ENCODE assay signal across 11 cellular contexts in genomic region chr6:150753404-150754184, GRCh38.
A peak's percentile ranks its signal among the peaks of the same experiment; 100 is the strongest.
DNase-seq lines count a peak whose midpoint lies in the region; ATAC-seq and TF ChIP-seq lines count a peak whose summit lies in the region.
"Had no signal": no experiment of that assay in that cellular context is flagged by ENCODE, and none has a peak within 500 bp of the region (broad histone marks: within the 10 kb centered on the region; RNA-seq: fewer than 3 reads in every experiment).

No MANE protein-coding gene starts in this region.

- H3K4me3 ChIP-seq in Caco-2 (ENCODE audit: low read depth, low read length), result peak overlapping the region; percentile 32
- peak overlapping the region; percentile 54 for H3K4me3 ChIP-seq in neural cell (ENCODE audit: low read length)
- H3K4me3 ChIP-seq: body of pancreas had no signal

- CTCF ChIA-PET in Caco-2 (lab: Charles Lee), result interaction anchor here (0.6 to 1.5 kb wide), 3 partner anchors 66 to 112 kb away, joined by 3 to 4 read pairs (median 3); no protein-coding TSS in a partner anchor
- CTCF ChIA-PET in Calu3 (lab: Charles Lee), result no interaction called here
- CTCF ChIA-PET in T-cell (lab: Charles Lee), result no interaction called here

- BruUV-seq in Caco-2 (replicated peaks; lab: Mats Ljungman, UMichigan) (no TSS peak), Calu3 (replicated peaks; lab: Mats Ljungman, UMichigan) (no TSS peak)

- H3K4me1 Mint-ChIP-seq in Caco-2 (ENCODE audit: low read depth, unreplicated experiment), result peaks cover 18% of the 10 kb centered on the region
- H3K4me1 Mint-ChIP-seq in Calu3 (ENCODE audit: low read depth, unreplicated experiment), result no peaks in the 10 kb centered on the region
- no peaks in the 10 kb centered on the region for H3K4me1 Mint-ChIP-seq in T-cell
- H3K4me1 Mint-ChIP-seq in T-helper 2 cell treated with Interferon-gamma antibody and Interleukin-4, amounts not matched to agents 5 μg/mL and 100 μg/mL, for 36 hours (ENCODE audit: low read depth), result no peaks in the 10 kb centered on the region
- H3K4me1 Mint-ChIP-seq: activated T-helper 17 cell treated with anti-CD3 and anti-CD28 coated beads, Interleukin-2, amount 50 U/mL, for 72 hours had no signal

- H3K36me3 ChIP-seq in Caco-2 (ENCODE audit: control insufficient read depth, insufficient read depth, low read length) (no peaks in the 10 kb centered on the region; the same call in 1 of the 2 replicates), neural cell (ENCODE audit: insufficient read depth, low read length) (no peaks in the 10 kb centered on the region)

- H3K9me3 Mint-ChIP-seq in Caco-2 (ENCODE audit: unreplicated experiment) (no peaks in the 10 kb centered on the region), Calu3 (ENCODE audit: low read depth, unreplicated experiment) (no peaks in the 10 kb centered on the region), T-cell (no peaks in the 10 kb centered on the region)
- no peaks in the 10 kb centered on the region for H3K9me3 Mint-ChIP-seq in T-helper 2 cell treated with Interferon-gamma antibody and Interleukin-4, amounts not matched to agents 5 μg/mL and 100 μg/mL, for 36 hours
- H3K9me3 Mint-ChIP-seq: activated T-helper 17 cell treated with anti-CD3 and anti-CD28 coated beads, Interleukin-2, amount 50 U/mL, for 72 hours had no signal

- no peaks in the 10 kb centered on the region for H3K79me2 ChIP-seq in neural cell (replicated peaks; ENCODE audit: insufficient read depth, low read length)

- H3K4me3 Mint-ChIP-seq in Caco-2 (ENCODE audit: unreplicated experiment) (peak overlapping the region; percentile 73), Calu3 (ENCODE audit: low read depth, unreplicated experiment) (no peak overlapping the region), T-cell (no peak overlapping the region)
- no peak overlapping the region for H3K4me3 Mint-ChIP-seq in T-helper 2 cell treated with Interferon-gamma antibody and Interleukin-4, amounts not matched to agents 5 μg/mL and 100 μg/mL, for 36 hours
- H3K4me3 Mint-ChIP-seq: activated T-helper 17 cell treated with anti-CD3 and anti-CD28 coated beads, Interleukin-2, amount 50 U/mL, for 72 hours had no signal

- H2AFZ ChIP-seq in neural cell (ENCODE audit: low read depth, low read length), result no peak overlapping the region

- no peak for TF ChIP-seq EP300 in neural cell (conservative IDR thresholded peaks at IDR 0.05; ENCODE audit: poor library complexity, severe bottlenecking)

- H3K9ac ChIP-seq in neural cell (ENCODE audit: low read length), result peak overlapping the region; percentile 30

- POLR2A ChIA-PET in Caco-2 (lab: Charles Lee), result no interaction called here
- POLR2A ChIA-PET in T-cell (lab: Charles Lee), result no interaction called here

- DNase-seq in Caco-2, result peak; percentile 60 to 69
- DNase-seq in NCI-H1092 (lab: John Stamatoyannopoulos, UW), result peak; percentile 42
- peak; percentile 56 for DNase-seq in ecto neural progenitor cell (ENCODE audit: low spot score)
- no peak for DNase-seq in Calu3
- DNase-seq in T-cell, result no peak
- no peak for DNase-seq in occipital lobe (lab: John Stamatoyannopoulos, UW)
- DNase-seq in T-helper 2 cell treated with Interferon-gamma antibody and Interleukin-4, amounts not matched to agents 5 μg/mL and 100 μg/mL, for 36 hours (ENCODE audit: low spot score), result no peak
- DNase-seq: body of pancreas, erythroblast had no signal

- H3K9me3 ChIP-seq in Caco-2 (no peaks in the 10 kb centered on the region), neural cell (ENCODE audit: low read length) (no peaks in the 10 kb centered on the region)
- H3K9me3 ChIP-seq: body of pancreas had no signal

- H4K20me1 ChIP-seq in neural cell (ENCODE audit: insufficient read depth), result no peaks in the 10 kb centered on the region

- H3K27me3 ChIP-seq in Caco-2 (replicated peaks; ENCODE audit: control insufficient read depth, insufficient read depth, low read length), result no peaks in the 10 kb centered on the region
- no peaks in the 10 kb centered on the region for H3K27me3 ChIP-seq in neural cell (ENCODE audit: insufficient read depth, low read depth, low read length)
- H3K27me3 ChIP-seq: body of pancreas had no signal

- no peak overlapping the region for H3K27ac ChIP-seq in neural cell (ENCODE audit: low read length)
- H3K27ac ChIP-seq: body of pancreas had no signal

- no peak for TF ChIP-seq RAD21 in neural cell (conservative IDR thresholded peaks at IDR 0.05)

- TF ChIP-seq CTCF in Caco-2 (IDR thresholded peaks at IDR 0.05; ENCODE audit: insufficient read depth in 1 of 2, low read depth in 1 of 2, low read length in 1 of 2, severe bottlenecking in 1 of 2, unreplicated experiment in 1 of 2), result no peak
- TF ChIP-seq CTCF in neural cell (IDR thresholded peaks at IDR 0.05; ENCODE audit: poor library complexity, severe bottlenecking), result no peak
- TF ChIP-seq CTCF in Calu3 (IDR thresholded peaks at IDR 0.05; ENCODE audit: unreplicated experiment), result no peak

- no peaks in the 10 kb centered on the region for H3K27me3 Mint-ChIP-seq in Caco-2 (ENCODE audit: insufficient read depth, unreplicated experiment)
- no peaks in the 10 kb centered on the region for H3K27me3 Mint-ChIP-seq in Calu3 (ENCODE audit: unreplicated experiment)
- H3K27me3 Mint-ChIP-seq in T-cell, result no peaks in the 10 kb centered on the region
- H3K27me3 Mint-ChIP-seq in T-helper 2 cell treated with Interferon-gamma antibody and Interleukin-4, amounts not matched to agents 5 μg/mL and 100 μg/mL, for 36 hours (ENCODE audit: low read depth), result peaks cover 2% of the 10 kb centered on the region
- H3K27me3 Mint-ChIP-seq: activated T-helper 17 cell treated with anti-CD3 and anti-CD28 coated beads, Interleukin-2, amount 50 U/mL, for 72 hours had no signal

- intact Hi-C loops in Caco-2 (cut with micrococcal nuclease; ENCODE audit: unreplicated experiment) (loop anchor here (2.0 kb wide), 1 partner anchor 67 kb away; no protein-coding TSS in a partner anchor), Calu3 (cut with micrococcal nuclease; ENCODE audit: unreplicated experiment) (no loop called here)

- no peaks in the 10 kb centered on the region for H3F3A ChIP-seq in neural cell (ENCODE audit: insufficient read depth, low read length, poor library complexity, severe bottlenecking)

- H3K4me2 ChIP-seq in neural cell (ENCODE audit: low read length), result peak overlapping the region; percentile 37

- H3K27ac Mint-ChIP-seq in Caco-2 (ENCODE audit: unreplicated experiment) (peak overlapping the region; percentile 86), Calu3 (ENCODE audit: unreplicated experiment) (no peak overlapping the region), T-cell (no peak overlapping the region)
- no peak overlapping the region for H3K27ac Mint-ChIP-seq in T-helper 2 cell treated with Interferon-gamma antibody and Interleukin-4, amounts not matched to agents 5 μg/mL and 100 μg/mL, for 36 hours
- H3K27ac Mint-ChIP-seq: activated T-helper 17 cell treated with anti-CD3 and anti-CD28 coated beads, Interleukin-2, amount 50 U/mL, for 72 hours had no signal

- no peaks in the 10 kb centered on the region for H3K9me2 ChIP-seq in neural cell (ENCODE audit: insufficient read depth, low read length)

- peaks cover 22% of the 10 kb centered on the region for H3K4me1 ChIP-seq in Caco-2
- H3K4me1 ChIP-seq: body of pancreas had no signal

- no peak for ATAC-seq in T-cell (replicated peaks in 1 of 4)
- ATAC-seq: activated T-helper 17 cell treated with anti-CD3 and anti-CD28 coated beads, Interleukin-2, amount 50 U/mL, for 72 hours; body of pancreas had no signal

- H3K36me3 Mint-ChIP-seq in Caco-2 (ENCODE audit: insufficient read depth, unreplicated experiment) (peaks cover 6% of the 10 kb centered on the region), Calu3 (ENCODE audit: insufficient read depth, unreplicated experiment) (no peaks in the 10 kb centered on the region), T-cell (no peaks in the 10 kb centered on the region)
- no peaks in the 10 kb centered on the region for H3K36me3 Mint-ChIP-seq in T-helper 2 cell treated with Interferon-gamma antibody and Interleukin-4, amounts not matched to agents 5 μg/mL and 100 μg/mL, for 36 hours (ENCODE audit: low read depth)

TF ChIP-seq in neural cell, 6 proteins besides CTCF, POLR2A, EP300 and RAD21:
- TF ChIP-seq TAF1 (IDR thresholded peaks at IDR 0.05; ENCODE audit: low read depth), result no peak
- no peak for TF ChIP-seq EZH2 (IDR thresholded peaks at IDR 0.05; ENCODE audit: borderline replicate concordance, insufficient read depth, low read length, poor library complexity, severe bottlenecking)
- peak; percentile 42 for TF ChIP-seq REST (IDR thresholded peaks at IDR 0.05; ENCODE audit: borderline replicate concordance)

Comparison
In these comparisons a context has a peak if more than half of its experiments do, and no peak if none do; other contexts are left out.
1. DNase-seq: peak in Caco-2 (2 of 2), NCI-H1092 (single experiment) and ecto neural progenitor cell (single experiment); none in Calu3 (single experiment), T-cell (0 of 34), occipital lobe (single experiment) and T-helper 2 cell treated with Interferon-gamma antibody and Interleukin-4, amounts not matched to agents 5 μg/mL and 100 μg/mL, for 36 hours (single experiment).